In genomic region chr1:155107309-155108283, GRCh38 we compare ENCODE assay signal across 1 cellular context.
TF ChIP-seq lines count a peak whose summit lies in the region.

No MANE protein-coding gene starts in this region.

TF ChIP-seq in HepG2, 621 proteins besides CTCF, POLR2A, EP300 and RAD21 (continued from another document):
- TF ChIP-seq, protein P1, sequence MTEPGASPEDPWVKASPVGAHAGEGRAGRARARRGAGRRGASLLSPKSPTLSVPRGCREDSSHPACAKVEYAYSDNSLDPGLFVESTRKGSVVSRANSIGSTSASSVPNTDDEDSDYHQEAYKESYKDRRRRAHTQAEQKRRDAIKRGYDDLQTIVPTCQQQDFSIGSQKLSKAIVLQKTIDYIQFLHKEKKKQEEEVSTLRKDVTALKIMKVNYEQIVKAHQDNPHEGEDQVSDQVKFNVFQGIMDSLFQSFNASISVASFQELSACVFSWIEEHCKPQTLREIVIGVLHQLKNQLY (CRISPR knock-in tag; IDR thresholded peaks at IDR 0.05), result peak; percentile 88; the same call in 1 of the 2 replicates
- TF ChIP-seq, protein P2, sequence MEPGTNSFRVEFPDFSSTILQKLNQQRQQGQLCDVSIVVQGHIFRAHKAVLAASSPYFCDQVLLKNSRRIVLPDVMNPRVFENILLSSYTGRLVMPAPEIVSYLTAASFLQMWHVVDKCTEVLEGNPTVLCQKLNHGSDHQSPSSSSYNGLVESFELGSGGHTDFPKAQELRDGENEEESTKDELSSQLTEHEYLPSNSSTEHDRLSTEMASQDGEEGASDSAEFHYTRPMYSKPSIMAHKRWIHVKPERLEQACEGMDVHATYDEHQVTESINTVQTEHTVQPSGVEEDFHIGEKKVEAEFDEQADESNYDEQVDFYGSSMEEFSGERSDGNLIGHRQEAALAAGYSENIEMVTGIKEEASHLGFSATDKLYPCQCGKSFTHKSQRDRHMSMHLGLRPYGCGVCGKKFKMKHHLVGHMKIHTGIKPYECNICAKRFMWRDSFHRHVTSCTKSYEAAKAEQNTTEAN (CRISPR knock-in tag; conservative IDR thresholded peaks at IDR 0.05), result peak; percentile 76; the same call in 1 of the 2 replicates
- TF ChIP-seq RFXANK (CRISPR knock-in tag; IDR thresholded peaks at IDR 0.05) (no peak), HCFC1 (IDR thresholded peaks at IDR 0.05; ENCODE audit: low read depth, low read length) (no peak), KDM5B (CRISPR knock-in tag; IDR thresholded peaks at IDR 0.05; ENCODE audit: borderline replicate concordance) (no peak), HMG20A (CRISPR knock-in tag; IDR thresholded peaks at IDR 0.05; ENCODE audit: borderline replicate concordance) (no peak), ZNF275 (CRISPR knock-in tag; IDR thresholded peaks at IDR 0.05; ENCODE audit: borderline replicate concordance) (no peak), KLF6 (CRISPR knock-in tag; IDR thresholded peaks at IDR 0.05) (0 out of 2 replicates have a peak, but pooled peaks have one; percentile 40), ZNF326 (CRISPR knock-in tag; IDR thresholded peaks at IDR 0.05; ENCODE audit: borderline replicate concordance) (no peak), SMYD3 (CRISPR knock-in tag; IDR thresholded peaks at IDR 0.05) (no peak), ATM (IDR thresholded peaks at IDR 0.05; ENCODE audit: borderline replicate concordance) (no peak), BORCS8-MEF2B (CRISPR knock-in tag; IDR thresholded peaks at IDR 0.05) (0 out of 2 replicates have a peak, but pooled peaks have one; percentile 40), TARDBP (CRISPR knock-in tag; IDR thresholded peaks at IDR 0.05) (0 out of 2 replicates have a peak, but pooled peaks have one; percentile 43)
- TF ChIP-seq, protein P3, sequence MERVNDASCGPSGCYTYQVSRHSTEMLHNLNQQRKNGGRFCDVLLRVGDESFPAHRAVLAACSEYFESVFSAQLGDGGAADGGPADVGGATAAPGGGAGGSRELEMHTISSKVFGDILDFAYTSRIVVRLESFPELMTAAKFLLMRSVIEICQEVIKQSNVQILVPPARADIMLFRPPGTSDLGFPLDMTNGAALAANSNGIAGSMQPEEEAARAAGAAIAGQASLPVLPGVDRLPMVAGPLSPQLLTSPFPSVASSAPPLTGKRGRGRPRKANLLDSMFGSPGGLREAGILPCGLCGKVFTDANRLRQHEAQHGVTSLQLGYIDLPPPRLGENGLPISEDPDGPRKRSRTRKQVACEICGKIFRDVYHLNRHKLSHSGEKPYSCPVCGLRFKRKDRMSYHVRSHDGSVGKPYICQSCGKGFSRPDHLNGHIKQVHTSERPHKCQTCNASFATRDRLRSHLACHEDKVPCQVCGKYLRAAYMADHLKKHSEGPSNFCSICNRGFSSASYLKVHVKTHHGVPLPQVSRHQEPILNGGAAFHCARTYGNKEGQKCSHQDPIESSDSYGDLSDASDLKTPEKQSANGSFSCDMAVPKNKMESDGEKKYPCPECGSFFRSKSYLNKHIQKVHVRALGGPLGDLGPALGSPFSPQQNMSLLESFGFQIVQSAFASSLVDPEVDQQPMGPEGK (CRISPR knock-in tag; IDR thresholded peaks at IDR 0.05), result peak; percentile 46
- TF ChIP-seq, protein P4, sequence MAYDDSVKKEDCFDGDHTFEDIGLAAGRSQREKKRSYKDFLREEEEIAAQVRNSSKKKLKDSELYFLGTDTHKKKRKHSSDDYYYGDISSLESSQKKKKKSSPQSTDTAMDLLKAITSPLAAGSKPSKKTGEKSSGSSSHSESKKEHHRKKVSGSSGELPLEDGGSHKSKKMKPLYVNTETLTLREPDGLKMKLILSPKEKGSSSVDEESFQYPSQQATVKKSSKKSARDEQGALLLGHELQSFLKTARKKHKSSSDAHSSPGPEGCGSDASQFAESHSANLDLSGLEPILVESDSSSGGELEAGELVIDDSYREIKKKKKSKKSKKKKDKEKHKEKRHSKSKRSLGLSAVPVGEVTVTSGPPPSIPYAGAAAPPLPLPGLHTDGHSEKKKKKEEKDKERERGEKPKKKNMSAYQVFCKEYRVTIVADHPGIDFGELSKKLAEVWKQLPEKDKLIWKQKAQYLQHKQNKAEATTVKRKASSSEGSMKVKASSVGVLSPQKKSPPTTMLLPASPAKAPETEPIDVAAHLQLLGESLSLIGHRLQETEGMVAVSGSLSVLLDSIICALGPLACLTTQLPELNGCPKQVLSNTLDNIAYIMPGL (CRISPR knock-in tag; IDR thresholded peaks at IDR 0.05; ENCODE audit: borderline replicate concordance in 1 of 2, low read depth in 1 of 2), result no peak
